In the genomic region with DNA sequence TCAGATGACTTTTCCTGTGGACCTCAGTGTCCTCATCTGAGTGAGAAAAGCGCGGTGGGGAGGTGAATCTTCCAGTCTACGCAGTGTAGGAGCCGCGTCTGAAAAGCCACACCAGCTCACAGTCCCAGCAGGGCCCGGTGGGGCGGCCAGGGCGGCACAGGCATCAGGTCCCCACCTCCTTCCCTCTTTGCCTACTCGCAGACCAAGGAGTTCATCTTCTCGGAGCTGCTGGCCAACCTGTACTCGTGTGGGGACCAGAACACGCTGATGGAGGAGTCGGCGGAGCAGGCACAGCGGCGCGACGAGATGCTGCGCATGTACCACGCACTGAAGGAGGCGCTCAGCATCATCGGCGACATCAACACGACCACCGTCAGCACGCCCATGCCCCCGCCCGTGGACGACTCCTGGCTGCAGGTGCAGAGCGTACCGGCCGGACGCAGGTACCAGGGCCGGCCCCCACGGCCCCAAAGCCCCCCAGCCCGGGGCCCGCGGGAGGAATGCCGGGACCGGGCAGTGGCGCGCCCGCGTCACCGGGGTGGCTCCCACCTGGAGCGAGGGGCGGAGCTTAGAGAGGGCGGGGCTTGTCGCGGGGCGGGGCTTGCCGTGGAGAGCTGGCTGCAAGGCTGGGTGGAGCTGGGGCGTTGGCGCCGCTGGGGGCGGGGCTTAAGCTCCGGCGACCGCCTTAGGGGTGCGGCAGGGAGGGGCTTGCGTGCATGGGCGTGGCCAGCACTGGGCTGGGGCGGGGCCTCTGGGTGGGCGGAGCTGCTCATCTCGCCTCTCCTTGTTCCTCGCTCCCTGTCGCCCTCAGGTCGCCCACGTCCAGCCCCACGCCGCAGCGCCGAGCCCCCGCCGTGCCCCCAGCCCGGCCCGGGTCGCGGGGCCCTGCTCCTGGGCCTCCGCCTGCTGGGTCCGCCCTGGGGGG, we compare ENCODE assay signal across 8 cellular contexts.
DNase-seq lines count a peak whose midpoint lies in the region; ATAC-seq and TF ChIP-seq lines count a peak whose summit lies in the region.

No MANE protein-coding gene starts in this region.

- H3K4me2 ChIP-seq in DOHH2 (ENCODE audit: low read length) (peak overlapping the region; percentile 73), KMS-11 (peak overlapping the region; percentile 93)

- H3F3A ChIP-seq in DOHH2 (ENCODE audit: control insufficient read depth, insufficient read depth) = no peaks in the 10 kb centered on the region

- H3K36me3 ChIP-seq in DOHH2 (ENCODE audit: control insufficient read depth, low read length) (no peaks in the 10 kb centered on the region), KMS-11 (ENCODE audit: insufficient read depth) (no peaks in the 10 kb centered on the region)

- H3K27ac ChIP-seq in DOHH2 (ENCODE audit: low read depth, low read length) (no peak overlapping the region), KMS-11 (no peak overlapping the region)

- H4K20me1 ChIP-seq in DOHH2 (ENCODE audit: control insufficient read depth, insufficient read depth, low read depth, low read length) (no peaks in the 10 kb centered on the region; the same call in 1 of the 2 replicates), KMS-11 (ENCODE audit: insufficient read depth) (no peaks in the 10 kb centered on the region)

- H2AFZ ChIP-seq in KMS-11 (ENCODE audit: low read depth) = peak overlapping the region; percentile 93

- H3K9me2 ChIP-seq in DOHH2 (replicated peaks; ENCODE audit: control insufficient read depth, low read length) = no peaks in the 10 kb centered on the region

- no peaks in the 10 kb centered on the region for H3K79me2 ChIP-seq in DOHH2 (ENCODE audit: control insufficient read depth, low read length)
- H3K79me2 ChIP-seq in KMS-11 (ENCODE audit: insufficient read depth, low read depth) = no peaks in the 10 kb centered on the region

- H3K9ac ChIP-seq in KMS-11 = no peak overlapping the region

- TF ChIP-seq CTCF in DOHH2 (IDR thresholded peaks at IDR 0.05; ENCODE audit: low read depth, low read length, poor library complexity, severe bottlenecking) = no peak
- no peak for TF ChIP-seq CTCF in KMS-11 (conservative IDR thresholded peaks at IDR 0.05; ENCODE audit: low read depth, low read length)
- no peak for TF ChIP-seq CTCF in cardiac fibroblast (IDR thresholded peaks at IDR 0.05; ENCODE audit: low read depth, low read length)

- DNase-seq in cardiac fibroblast (ENCODE audit: low read depth in 2 of 2) = peak; percentile 57 to 64
- peak; percentile 61 for DNase-seq in inferior parietal cortex (ENCODE audit: extremely low spot score)
- DNase-seq in stimulated activated CD4-positive, alpha-beta T cell treated with anti-CD3 and anti-CD28 coated beads, Interleukin-2, amount 100 ng/mL, for 24 hours = peak; percentile 98 to 100
- DNase-seq in NCI-H446 treated with DMSO at 0.1 percent for 48 hours (lab: John Stamatoyannopoulos, UW) = no peak

- H3K4me3 ChIP-seq in DOHH2 (ENCODE audit: low read length) (peak overlapping the region; percentile 64), KMS-11 (IDR thresholded peaks at IDR 0.05; ENCODE audit: insufficient read depth, low read depth, low read length) (no peak overlapping the region), cardiac fibroblast (replicated peaks in 1 of 2; ENCODE audit: low read depth in 2 of 2, low read length in 2 of 2) (no peak overlapping the region)

- H3K27me3 ChIP-seq in DOHH2 (ENCODE audit: control insufficient read depth, low read length) = peaks cover 35% of the 10 kb centered on the region
- H3K27me3 ChIP-seq in KMS-11 (ENCODE audit: insufficient read depth, low read depth) = peaks cover 23% of the 10 kb centered on the region

- peaks cover 28% of the 10 kb centered on the region for H3K4me1 ChIP-seq in DOHH2 (ENCODE audit: control insufficient read depth, low read length)
- H3K4me1 ChIP-seq in KMS-11 (ENCODE audit: low read depth, poor library complexity, severe bottlenecking) = peaks cover 5% of the 10 kb centered on the region

- peak; percentile 80 for ATAC-seq in GM21528 (IDR thresholded peaks at IDR 0.05; ENCODE audit: low FRiP score, unreplicated experiment)
- ATAC-seq in activated CD4-positive, CD25-positive, alpha-beta regulatory T cell treated with anti-CD3 and anti-CD28 coated beads, Interleukin-2, amount 50 U/mL, for 24 hours = peak; percentile 90 to 93

- no peaks in the 10 kb centered on the region for H3K9me3 ChIP-seq in DOHH2 (ENCODE audit: control insufficient read depth, insufficient read depth, low read length)
